In the genomic region with DNA sequence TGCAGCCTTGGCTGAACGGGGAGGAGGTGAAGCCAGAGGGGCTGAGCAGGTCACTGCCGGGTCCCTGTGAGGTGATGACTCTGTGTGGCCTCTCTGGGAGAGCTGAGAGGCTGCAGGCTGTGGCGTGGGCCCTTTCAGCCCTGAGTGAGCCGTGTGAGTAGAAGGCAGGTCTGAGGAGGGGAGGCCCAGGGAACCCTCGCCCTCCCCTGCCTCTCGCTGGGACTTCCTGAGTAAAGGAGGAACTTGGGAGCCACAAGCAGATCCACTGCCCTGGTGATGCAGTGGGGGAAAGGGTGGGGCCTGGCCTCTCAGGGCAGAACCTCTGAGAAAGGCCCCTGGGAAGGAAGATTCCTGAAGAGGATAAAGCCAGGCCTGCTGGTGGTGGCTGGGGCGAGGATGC, we compare ENCODE assay signal across 11 cellular contexts. TPM values are rescaled to one million over a fixed set of nuclear protein-coding genes. Genes with fewer than 3 reads are reported as not detected.
A peak's percentile ranks its signal among the peaks of the same experiment; 100 is the strongest.
DNase-seq lines count a peak whose midpoint lies in the region; ATAC-seq and TF ChIP-seq lines count a peak whose summit lies in the region.
"Had no signal": no experiment of that assay in that cellular context is flagged by ENCODE, and none has a peak within 500 bp of the region (broad histone marks: within the 10 kb centered on the region; RNA-seq: fewer than 3 reads in every experiment).

No MANE protein-coding gene starts in this region.

- no peak overlapping the region for H3K9ac ChIP-seq in muscle layer of colon (ENCODE audit: low read length)

- H3K9me3 ChIP-seq in muscle layer of colon (ENCODE audit: low read length) (no peaks in the 10 kb centered on the region), upper lobe of left lung (no peaks in the 10 kb centered on the region)

- TF ChIP-seq CTCF in NB4 (IDR thresholded peaks at IDR 0.05; ENCODE audit: low read depth, low read length) (no peak), coronary artery (IDR thresholded peaks at IDR 0.05) (no peak), upper lobe of left lung (IDR thresholded peaks at IDR 0.05) (no peak), brain microvascular endothelial cell (IDR thresholded peaks at IDR 0.05; ENCODE audit: low read depth, low read length, missing control alignments) (no peak)

- peak; percentile 50 to 89 for ATAC-seq in upper lobe of left lung (ENCODE audit: low FRiP score in 2 of 2)
- ATAC-seq: T-cell had no signal

- H3K36me3 ChIP-seq in muscle layer of colon (ENCODE audit: insufficient read depth, low read length): no peaks in the 10 kb centered on the region
- no peaks in the 10 kb centered on the region for H3K36me3 ChIP-seq in upper lobe of left lung
- H3K36me3 ChIP-seq in brain microvascular endothelial cell (replicated peaks): no peaks in the 10 kb centered on the region

- H3K4me3 ChIP-seq in NB4 (ENCODE audit: low read depth, low read length): no peak overlapping the region
- H3K4me3 ChIP-seq in coronary artery: peak overlapping the region; percentile 46
- H3K4me3 ChIP-seq in muscle layer of colon (ENCODE audit: low read depth in 1 of 2, low read length in 2 of 2): no peak overlapping the region
- H3K4me3 ChIP-seq in upper lobe of left lung: no peak overlapping the region
- no peak overlapping the region for H3K4me3 ChIP-seq in brain microvascular endothelial cell (ENCODE audit: low read depth, low read length)

- TF ChIP-seq POLR2A in NB4 (IDR thresholded peaks at IDR 0.05; ENCODE audit: extremely low read depth, insufficient read length) (no peak), upper lobe of left lung (IDR thresholded peaks at IDR 0.05) (peak in 1 of 4 donors; percentile 25)

- DNase-seq in NB4 (ENCODE audit: low read depth): peak; percentile 92
- no peak for DNase-seq in coronary artery (ENCODE audit: low spot score)
- DNase-seq in upper lobe of left lung: peak in 1 of 2 donors; percentile 81
- DNase-seq in activated naive CD4-positive, alpha-beta T cell (lab: John Stamatoyannopoulos, UW): no peak
- DNase-seq in ecto neural progenitor cell (ENCODE audit: low spot score): no peak
- no peak for DNase-seq in brain microvascular endothelial cell
- DNase-seq: activated CD4-positive, alpha-beta T cell treated with anti-CD3 and anti-CD28 coated beads, Interleukin-2, amount 50 U/mL, for 48 hours; activated naive CD4-positive, alpha-beta T cell treated with anti-CD3 and anti-CD28 coated beads, Interleukin-2, amount 10 ng/mL, durations not matched to agents 7 days and 5 days; NCI-H146 had no signal

- H3K4me1 ChIP-seq in muscle layer of colon (ENCODE audit: insufficient read depth, low read length): peaks cover 24% of the 10 kb centered on the region
- H3K4me1 ChIP-seq in upper lobe of left lung: peaks cover 3 to 21% (median 8%) of the 10 kb centered on the region in 4 donors

- H3K27ac ChIP-seq in coronary artery (peak overlapping the region; percentile 68 to 69), muscle layer of colon (ENCODE audit: low read depth, low read length) (peak overlapping the region; percentile 71), upper lobe of left lung (peak overlapping the region in 3 of 4 donors; percentile 19 to 70 (median 35)), brain microvascular endothelial cell (no peak overlapping the region)

- in situ Hi-C loops in brain microvascular endothelial cell (cut with HindIII; ENCODE audit: low pct_ligation_motif_present, low sequenced_read_pairs): no loop called here

- no peak for TF ChIP-seq EP300 in upper lobe of left lung (IDR thresholded peaks at IDR 0.05)

- H3K27me3 ChIP-seq in muscle layer of colon (ENCODE audit: control insufficient read depth in 1 of 2, insufficient read depth in 2 of 2, low read length in 2 of 2) (no peaks in the 10 kb centered on the region), upper lobe of left lung (no peaks in the 10 kb centered on the region), brain microvascular endothelial cell (replicated peaks) (no peaks in the 10 kb centered on the region)

- WGBS in upper lobe of left lung, 2 donors: 65 to 82% methylated on average over 5 to 7 of the region's 7 CpGs

RNA-seq across cellular contexts. Expression of gene EEPD1, which starts 22.8 kb away (rescaled TPM):
- 10 to 100 TPM in 4 of 6 donors, 1 to 10 TPM in 2; 5.9 to 25.1 (median 11.2) TPM for total RNA-seq in upper lobe of left lung
